Comparison of ENCODE assay signal across 1 cellular context in genomic region chr17:36486204-36487194, GRCh38.
TF ChIP-seq lines count a peak whose summit lies in the region.

TSS of gene ZNHIT3 (plus strand) at chr17:36486681. CDS start at chr17:36486700, 19 bp downstream.

TF ChIP-seq in HEK293, 187 proteins besides CTCF, POLR2A, EP300 and RAD21 (continued from another document and continues in another):
- TF ChIP-seq ZBTB6 (tag by site-specific recombination; IDR thresholded peaks at IDR 0.05) (no peak), ZNF777 (tag by site-specific recombination; IDR thresholded peaks at IDR 0.05; ENCODE audit: borderline replicate concordance) (no peak), SP3 (tag by site-specific recombination; IDR thresholded peaks at IDR 0.05) (peak; percentile 87), PRDM6 (tag by site-specific recombination; IDR thresholded peaks at IDR 0.05) (no peak), ZNF292 (tag by site-specific recombination; IDR thresholded peaks at IDR 0.05; ENCODE audit: borderline replicate concordance, low read depth) (no peak), ZBTB21 (tag by site-specific recombination; IDR thresholded peaks at IDR 0.05) (peak; percentile 55), ZNF394 (tag by site-specific recombination; IDR thresholded peaks at IDR 0.05; ENCODE audit: borderline replicate concordance) (peak; percentile 37; the same call in 1 of the 2 replicates), ZNF548 (tag by site-specific recombination; IDR thresholded peaks at IDR 0.05) (no peak), ZNF580 (tag by site-specific recombination; IDR thresholded peaks at IDR 0.05) (no peak), TCF7L2 (IDR thresholded peaks at IDR 0.05; ENCODE audit: borderline replicate concordance, low read depth, low read length) (no peak), ZNF768 (tag by site-specific recombination; IDR thresholded peaks at IDR 0.05) (no peak), BCL11B (tag by site-specific recombination; IDR thresholded peaks at IDR 0.05; ENCODE audit: low read depth) (no peak), ZNF544 (tag by site-specific recombination; IDR thresholded peaks at IDR 0.05) (no peak), ZNF174 (tag by site-specific recombination; IDR thresholded peaks at IDR 0.05) (no peak), ZNF76 (tag by site-specific recombination; IDR thresholded peaks at IDR 0.05; ENCODE audit: borderline replicate concordance, low read depth) (0 out of 2 replicates have a peak, but pooled peaks have one; percentile 15), ZNF132 (tag by site-specific recombination; IDR thresholded peaks at IDR 0.05; ENCODE audit: borderline replicate concordance) (no peak), ZNF48 (tag by site-specific recombination; IDR thresholded peaks at IDR 0.05) (no peak), ZNF561 (tag by site-specific recombination; IDR thresholded peaks at IDR 0.05; ENCODE audit: borderline replicate concordance) (no peak), ZNF585B (tag by site-specific recombination; IDR thresholded peaks at IDR 0.05) (no peak), ZNF600 (tag by site-specific recombination; IDR thresholded peaks at IDR 0.05) (peak; percentile 69), ZBTB49 (tag by site-specific recombination; IDR thresholded peaks at IDR 0.05; ENCODE audit: low read depth) (no peak), PBX3 (CRISPR knock-in tag; IDR thresholded peaks at IDR 0.05) (no peak; the same call in 1 of the 2 replicates), ZNF660 (tag by site-specific recombination; IDR thresholded peaks at IDR 0.05) (peak; percentile 81), ZNF501 (tag by site-specific recombination; IDR thresholded peaks at IDR 0.05) (no peak), KLF17 (tag by site-specific recombination; IDR thresholded peaks at IDR 0.05) (peak; percentile 83), ZNF391 (tag by site-specific recombination; IDR thresholded peaks at IDR 0.05; ENCODE audit: borderline replicate concordance, low read depth) (0 out of 2 replicates have a peak, but pooled peaks have one; percentile 25), ZNF488 (tag by site-specific recombination; IDR thresholded peaks at IDR 0.05) (no peak), ZNF664 (tag by site-specific recombination; IDR thresholded peaks at IDR 0.05) (no peak), ZNF121 (tag by site-specific recombination; IDR thresholded peaks at IDR 0.05) (no peak), ZNF18 (tag by site-specific recombination; IDR thresholded peaks at IDR 0.05) (no peak), ZNF335 (tag by site-specific recombination; conservative IDR thresholded peaks at IDR 0.05) (no peak; the same call in 1 of the 2 replicates), KLF7 (tag by site-specific recombination; IDR thresholded peaks at IDR 0.05; ENCODE audit: borderline replicate concordance) (no peak; the same call in 1 of the 2 replicates), ZNF138 (tag by site-specific recombination; IDR thresholded peaks at IDR 0.05; ENCODE audit: borderline replicate concordance) (no peak), ZSCAN16 (tag by site-specific recombination; IDR thresholded peaks at IDR 0.05) (no peak), ZNF785 (tag by site-specific recombination; IDR thresholded peaks at IDR 0.05) (no peak), ZNF677 (tag by site-specific recombination; IDR thresholded peaks at IDR 0.05) (no peak), IKZF3 (tag by site-specific recombination; IDR thresholded peaks at IDR 0.05) (peak; percentile 66), ZFHX2 (tag by site-specific recombination; conservative IDR thresholded peaks at IDR 0.05) (0 out of 2 replicates have a peak, but pooled peaks have one; percentile 5), ZNF16 (tag by site-specific recombination; IDR thresholded peaks at IDR 0.05; ENCODE audit: low read depth) (no peak), ZNF670 (tag by site-specific recombination; IDR thresholded peaks at IDR 0.05; ENCODE audit: low read depth) (no peak), ZNF510 (tag by site-specific recombination; IDR thresholded peaks at IDR 0.05; ENCODE audit: insufficient replicate concordance) (no peak), ZNF571 (tag by site-specific recombination; IDR thresholded peaks at IDR 0.05) (no peak), ZNF776 (tag by site-specific recombination; IDR thresholded peaks at IDR 0.05; ENCODE audit: borderline replicate concordance) (no peak), KLF16 (tag by site-specific recombination; IDR thresholded peaks at IDR 0.05) (peak; percentile 92), ZSCAN30 (tag by site-specific recombination; IDR thresholded peaks at IDR 0.05) (peak; percentile 37; the same call in 1 of the 2 replicates), ATF2 (tag by site-specific recombination; IDR thresholded peaks at IDR 0.05; ENCODE audit: low read depth) (no peak), HOXC10 (CRISPR knock-in tag; IDR thresholded peaks at IDR 0.05) (no peak), ZNF610 (tag by site-specific recombination; IDR thresholded peaks at IDR 0.05; ENCODE audit: borderline replicate concordance) (no peak; the same call in 1 of the 2 replicates), PRDM10 (tag by site-specific recombination; IDR thresholded peaks at IDR 0.05) (peak; percentile 86), ZNF629 (tag by site-specific recombination; IDR thresholded peaks at IDR 0.05) (peak; percentile 65; the same call in 1 of the 2 replicates)
